In the genomic region with DNA sequence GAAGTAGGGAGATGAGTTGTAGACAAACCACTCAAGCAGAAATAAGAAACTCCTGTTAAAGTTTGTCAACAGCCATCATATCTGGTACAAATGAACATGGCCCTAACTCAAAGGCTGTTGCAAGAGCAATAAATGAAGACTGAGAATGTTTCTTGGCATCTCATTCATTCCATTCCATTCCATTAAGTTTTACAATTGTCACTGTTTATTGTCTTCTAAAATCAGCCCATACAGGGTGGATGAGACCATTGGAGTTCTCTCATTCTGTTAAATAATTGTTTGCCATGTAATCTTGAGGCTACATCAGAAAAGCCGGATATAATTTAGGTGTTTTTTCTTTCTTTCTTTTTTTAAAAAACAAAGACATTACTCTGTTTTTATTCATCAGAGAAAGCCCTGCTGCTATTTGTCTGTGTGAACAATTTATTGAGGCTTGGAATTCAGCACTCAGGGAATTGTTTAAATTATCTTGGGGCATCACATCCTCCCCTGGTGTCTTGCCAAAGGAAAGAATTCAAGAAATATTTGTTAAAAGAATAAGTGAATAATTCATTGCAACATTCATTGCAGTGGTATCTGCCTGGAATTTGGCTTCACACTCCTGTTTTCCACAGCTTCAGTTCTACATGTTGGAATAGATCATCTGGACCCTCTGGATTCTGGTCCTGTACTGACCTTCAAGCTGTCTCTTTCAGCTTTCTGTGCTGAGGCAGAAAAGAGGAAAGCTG, we compare ENCODE assay signal across 17 cellular contexts.
DNase-seq lines count a peak whose midpoint lies in the region; ATAC-seq and TF ChIP-seq lines count a peak whose summit lies in the region.
"Had no signal": no experiment of that assay in that cellular context is flagged by ENCODE, and none has a peak within 500 bp of the region (broad histone marks: within the 10 kb centered on the region; RNA-seq: fewer than 3 reads in every experiment).

No MANE protein-coding gene starts in this region.

- peak; percentile 47 for DNase-seq in AG04450 (ENCODE audit: low read depth, low spot score)
- DNase-seq in M059J (ENCODE audit: low read depth): peak; percentile 83
- no peak for DNase-seq in esophagus muscularis mucosa (ENCODE audit: extremely low spot score)
- DNase-seq in osteoblast (ENCODE audit: insufficient read length, low spot score, missing footprints): peak; percentile 50
- DNase-seq in CD8-positive, alpha-beta T cell: no peak
- no peak for DNase-seq in NCI-H1048 (lab: John Stamatoyannopoulos, UW)
- no peak for DNase-seq in spleen
- DNase-seq: heart left ventricle; NCI-H1105; NCI-H510A treated with DMSO at 0.1 percent for 48 hours; RPMI8226; stimulated activated CD8-positive, alpha-beta memory T cell treated with anti-CD3 and anti-CD28 coated beads, Interleukin-4, amount 100 ng/mL, for 48 hours; T1000 had no signal

- no peaks in the 10 kb centered on the region for H3K36me3 Mint-ChIP-seq in CD8-positive, alpha-beta T cell
- H3K36me3 Mint-ChIP-seq: activated naive CD4-positive, alpha-beta T cell treated with anti-CD3 and anti-CD28 coated beads, Interleukin-2, amount 50 U/mL, for 24 hours had no signal

- H3K27ac ChIP-seq in AG04450 (ENCODE audit: low read depth, low read length) (no peak overlapping the region), esophagus muscularis mucosa (replicated peaks in 1 of 4) (peak overlapping the region; percentile 25 to 75 (median 61)), osteoblast (ENCODE audit: low read depth, low read length) (peak overlapping the region; percentile 46), spleen (no peak overlapping the region)
- H3K27ac ChIP-seq in CD8-positive, alpha-beta T cell (ENCODE audit: low read depth, low read length): no peak overlapping the region
- H3K27ac ChIP-seq: C4-2B, heart left ventricle, neutrophil had no signal

- no peak overlapping the region for H2AFZ ChIP-seq in osteoblast (ENCODE audit: low read length)

- peaks cover 11% of the 10 kb centered on the region for H3K9me3 Mint-ChIP-seq in CD8-positive, alpha-beta T cell

- H3K36me3 ChIP-seq in esophagus muscularis mucosa: no peaks in the 10 kb centered on the region
- no peaks in the 10 kb centered on the region for H3K36me3 ChIP-seq in osteoblast (ENCODE audit: insufficient read depth, low read length)
- no peaks in the 10 kb centered on the region for H3K36me3 ChIP-seq in CD8-positive, alpha-beta T cell (ENCODE audit: insufficient read depth, low read length)
- H3K36me3 ChIP-seq in spleen: no peaks in the 10 kb centered on the region
- H3K36me3 ChIP-seq: heart left ventricle, neutrophil had no signal

- 27% methylated on average over 1 of the region's 1 CpG for WGBS in esophagus muscularis mucosa
- 71 to 96% (median 91%) methylated on average over 1 of the region's 1 CpG for WGBS in spleen, 5 donors

- H3K27me3 ChIP-seq in AG04450 (ENCODE audit: control insufficient read depth, insufficient read depth, low read length) (no peaks in the 10 kb centered on the region), esophagus muscularis mucosa (no peaks in the 10 kb centered on the region), osteoblast (ENCODE audit: insufficient read depth, low read length) (no peaks in the 10 kb centered on the region), spleen (replicated peaks in 1 of 7) (no peaks in the 10 kb centered on the region)
- H3K27me3 ChIP-seq in CD8-positive, alpha-beta T cell (ENCODE audit: insufficient read depth, low read length): no peaks in the 10 kb centered on the region
- H3K27me3 ChIP-seq: heart left ventricle, neutrophil had no signal

- TF ChIP-seq POLR2A in esophagus muscularis mucosa (IDR thresholded peaks at IDR 0.05; ENCODE audit: low read depth): no peak
- no peak for TF ChIP-seq POLR2A in spleen (IDR thresholded peaks at IDR 0.05)

- H3K4me1 ChIP-seq in esophagus muscularis mucosa (peaks cover 0 to 36% (median 30%) of the 10 kb centered on the region in 4 donors), osteoblast (ENCODE audit: insufficient read depth, low read length) (peaks cover 17% of the 10 kb centered on the region), spleen (no peaks in the 10 kb centered on the region)
- no peaks in the 10 kb centered on the region for H3K4me1 ChIP-seq in CD8-positive, alpha-beta T cell (ENCODE audit: insufficient read depth, low read length)

- TF ChIP-seq EP300 in esophagus muscularis mucosa (IDR thresholded peaks at IDR 0.05): no peak

- intact Hi-C loops in esophagus muscularis mucosa (cut with DNase I) (loop anchor here (5.0 to 10.0 kb wide), 2 partner anchors 250 to 602 kb away; partner anchors contain the start of gene PLPP3), spleen (cut with DNase I; ENCODE audit: low total_unique reads) (no loop called here)
- intact Hi-C loops in CD8-positive, alpha-beta T cell (cut with DNase I, micrococcal nuclease): no loop called here

- no peak for ATAC-seq in CD8-positive, alpha-beta T cell
- ATAC-seq in GM18873 (IDR thresholded peaks at IDR 0.05; ENCODE audit: low FRiP score, unreplicated experiment): no peak

- H3K27ac Mint-ChIP-seq in CD8-positive, alpha-beta T cell: no peak overlapping the region
- H3K27ac Mint-ChIP-seq: activated naive CD4-positive, alpha-beta T cell treated with anti-CD3 and anti-CD28 coated beads, Interleukin-2, amount 50 U/mL, for 24 hours had no signal

- peaks cover 3% of the 10 kb centered on the region for H3K27me3 Mint-ChIP-seq in CD8-positive, alpha-beta T cell (ENCODE audit: low read depth)
- H3K27me3 Mint-ChIP-seq: activated naive CD4-positive, alpha-beta T cell treated with anti-CD3 and anti-CD28 coated beads, Interleukin-2, amount 50 U/mL, for 24 hours had no signal

- H3K9me3 ChIP-seq in AG04450 (ENCODE audit: control insufficient read depth, insufficient read depth, low read length): no peaks in the 10 kb centered on the region
- H3K9me3 ChIP-seq in esophagus muscularis mucosa: peaks cover 0 to 11% (median 3%) of the 10 kb centered on the region in 4 donors
- H3K9me3 ChIP-seq in osteoblast (ENCODE audit: low read depth, low read length): no peaks in the 10 kb centered on the region
- no peaks in the 10 kb centered on the region for H3K9me3 ChIP-seq in CD8-positive, alpha-beta T cell (ENCODE audit: low read length)
- H3K9me3 ChIP-seq in spleen: peaks cover 0 to 17% (median 10%) of the 10 kb centered on the region in 8 donors
- H3K9me3 ChIP-seq: neutrophil had no signal

- H3K4me3 ChIP-seq in AG04450 (ENCODE audit: low read depth, low read length): no peak overlapping the region
- no peak overlapping the region for H3K4me3 ChIP-seq in esophagus muscularis mucosa
- H3K4me3 ChIP-seq in osteoblast (ENCODE audit: insufficient read depth, low read length): no peak overlapping the region
- H3K4me3 ChIP-seq in CD8-positive, alpha-beta T cell (ENCODE audit: low read depth, low read length): no peak overlapping the region
- no peak overlapping the region for H3K4me3 ChIP-seq in spleen
- H3K4me3 ChIP-seq: heart left ventricle had no signal

- POLR2A ChIA-PET in AG04450 (lab: Yijun Ruan, JAX): no interaction called here
- POLR2A ChIA-PET in CD8-positive, alpha-beta T cell (lab: Charles Lee): no interaction called here

- H3K4me3 Mint-ChIP-seq in CD8-positive, alpha-beta T cell: no peak overlapping the region
- H3K4me3 Mint-ChIP-seq: activated naive CD4-positive, alpha-beta T cell treated with anti-CD3 and anti-CD28 coated beads, Interleukin-2, amount 50 U/mL, for 24 hours had no signal

- CTCF ChIA-PET in AG04450 (lab: Charles Lee): no interaction called here
- CTCF ChIA-PET in CD8-positive, alpha-beta T cell (lab: Charles Lee): no interaction called here

- H4K20me1 ChIP-seq in osteoblast (ENCODE audit: insufficient read depth, low read length): no peaks in the 10 kb centered on the region

- H3K4me1 Mint-ChIP-seq in CD8-positive, alpha-beta T cell (ENCODE audit: low read depth): no peaks in the 10 kb centered on the region
- H3K4me1 Mint-ChIP-seq: activated naive CD4-positive, alpha-beta T cell treated with anti-CD3 and anti-CD28 coated beads, Interleukin-2, amount 50 U/mL, for 24 hours had no signal

- TF ChIP-seq CTCF in AG04450 (IDR thresholded peaks at IDR 0.05; ENCODE audit: low read depth, low read length) (no peak), esophagus muscularis mucosa (IDR thresholded peaks at IDR 0.05) (no peak), osteoblast (IDR thresholded peaks at IDR 0.05; ENCODE audit: extremely low read depth, low read depth, low read length) (no peak), spleen (IDR thresholded peaks at IDR 0.05 in 8 of 11, conservative IDR thresholded peaks at IDR 0.05 in 3 of 11) (no peak)
- no peak for TF ChIP-seq CTCF in CD8-positive, alpha-beta T cell (IDR thresholded peaks at IDR 0.05)

- H3K4me2 ChIP-seq in osteoblast (ENCODE audit: insufficient read depth, low read length): peak overlapping the region; percentile 18

- no peaks in the 10 kb centered on the region for H3K79me2 ChIP-seq in osteoblast (ENCODE audit: insufficient read depth, low read length)

Comparison
In these comparisons a context has a peak if more than half of its experiments do, and no peak if none do; other contexts are left out.
1. DNase-seq: peak in AG04450 (single experiment), M059J (single experiment) and osteoblast (single experiment); none in esophagus muscularis mucosa (single experiment), CD8-positive, alpha-beta T cell (0 of 7), NCI-H1048 (single experiment) and spleen (single experiment).
2. H3K27ac ChIP-seq: peak in esophagus muscularis mucosa (4 of 4) and osteoblast (single experiment); none in AG04450 (single experiment), CD8-positive, alpha-beta T cell (single experiment) and spleen (0 of 8).